ENCODE assay signal across 8 cellular contexts in the genomic region with DNA sequence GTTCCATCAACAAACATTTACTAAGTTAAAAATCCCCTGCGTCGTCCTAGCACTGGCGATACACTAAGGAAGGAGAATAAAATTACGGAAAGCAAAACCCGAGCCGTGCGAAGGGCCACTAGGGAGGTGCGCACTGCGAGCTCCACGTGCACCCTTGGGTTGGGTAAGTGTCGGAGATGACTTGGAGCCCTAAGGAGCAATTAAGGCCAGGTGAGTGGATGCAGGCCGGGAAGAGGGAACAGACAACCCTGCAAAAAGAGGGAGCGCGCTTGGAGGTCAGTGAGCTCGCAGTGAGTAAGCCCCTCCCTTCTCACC. TPM values are rescaled to one million over a fixed set of nuclear protein-coding genes. Genes with fewer than 3 reads are reported as not detected.
DNase-seq lines count a peak whose midpoint lies in the region; ATAC-seq lines count a peak whose summit lies in the region.

No MANE protein-coding gene starts in this region.

- ATAC-seq in naive B cell (ENCODE audit: low read depth in 2 of 2) = peak in 1 of 2 donors; percentile 1

- no peaks in the 10 kb centered on the region for H3K9me3 Mint-ChIP-seq in naive B cell

- peaks cover 27 to 40% (median 28%) of the 10 kb centered on the region in 3 donors for H3K4me1 Mint-ChIP-seq in naive B cell

- H3K27ac ChIP-seq in caudate nucleus (ENCODE audit: low read depth, low read length) = peak overlapping the region; percentile 76

- H3K27me3 Mint-ChIP-seq in naive B cell = no peaks in the 10 kb centered on the region

- H3K36me3 Mint-ChIP-seq in naive B cell = peaks cover 0 to 7% of the 10 kb centered on the region in 2 donors

- DNase-seq in NCI-H146 treated with DMSO at 0.1 percent for 48 hours (lab: John Stamatoyannopoulos, UW; ENCODE audit: unreplicated experiment) (peak; percentile 42), NCI-H146 (lab: John Stamatoyannopoulos, UW) (no peak), HS-5 (ENCODE audit: low read depth) (peak; percentile 2), caudate nucleus (lab: John Stamatoyannopoulos, UW) (peak in 1 of 61 donors; percentile 22), naive B cell (peak; percentile 13), NCI-H2081 (lab: John Stamatoyannopoulos, UW) (no peak), NAMALWA (ENCODE audit: low spot score) (no peak), NCI-H345 treated with DMSO at 0.1 percent for 48 hours (lab: John Stamatoyannopoulos, UW; ENCODE audit: unreplicated experiment) (no peak)

- H3K4me3 Mint-ChIP-seq in naive B cell = peak overlapping the region; percentile 95 to 100 (median 98)

- peak overlapping the region; percentile 96 to 100 (median 98) for H3K27ac Mint-ChIP-seq in naive B cell

RNA-seq across cellular contexts. Expression of a gene that starts 0.7 kb away (rescaled TPM):
- 10 to 100 TPM in 4 of 6 donors, 1 to 10 TPM in 2; 8.7 to 18.4 (median 10.5) TPM for polyA plus RNA-seq in naive B cell (ENCODE audit: low read depth in 6 of 6)

RNA-seq across cellular contexts. Expression of a gene that starts 14.5 kb away (rescaled TPM):
- 10 to 100 TPM in 4 of 6 donors, 1 to 10 TPM in 2; 4.3 to 22.0 (median 12.4) TPM for polyA plus RNA-seq in naive B cell (ENCODE audit: low read depth in 6 of 6)

RNA-seq across cellular contexts. Expression of a gene that starts 46.8 kb away (rescaled TPM):
- polyA plus RNA-seq in naive B cell (ENCODE audit: low read depth in 6 of 6) = not detected

Comparison
In these comparisons a context has a peak if more than half of its experiments do, and no peak if none do; other contexts are left out.
1. DNase-seq: peak in NCI-H146 treated with DMSO at 0.1 percent for 48 hours (single experiment), HS-5 (single experiment) and naive B cell (single experiment); none in NCI-H146 (single experiment), NCI-H2081 (0 of 2), NAMALWA (single experiment) and NCI-H345 treated with DMSO at 0.1 percent for 48 hours (single experiment).